In the genomic region with DNA sequence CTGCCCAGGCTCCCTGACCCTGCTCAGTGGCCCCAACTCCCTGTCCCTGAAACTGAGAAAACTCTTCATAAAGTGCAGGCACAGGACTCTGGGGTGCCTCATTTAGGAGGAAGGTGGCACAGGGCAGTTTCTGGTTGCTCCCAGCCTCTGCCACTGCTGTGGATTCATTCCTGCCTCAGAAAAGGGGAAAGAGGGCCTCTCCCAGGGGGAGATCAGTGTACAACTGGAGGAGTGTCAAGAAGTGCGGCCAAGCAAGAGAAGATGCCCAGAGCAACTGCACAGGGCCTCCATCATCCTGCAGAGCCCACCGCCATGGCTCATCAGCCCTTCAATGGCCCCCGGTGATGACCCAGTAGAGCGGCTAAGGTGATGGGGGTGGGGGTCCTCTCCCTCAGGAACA, we compare ENCODE assay signal across 13 cellular contexts.
DNase-seq lines count a peak whose midpoint lies in the region; ATAC-seq, FAIRE-seq and TF ChIP-seq lines count a peak whose summit lies in the region.
"Had no signal": no experiment of that assay in that cellular context is flagged by ENCODE, and none has a peak within 500 bp of the region (broad histone marks: within the 10 kb centered on the region; RNA-seq: fewer than 3 reads in every experiment).

No MANE protein-coding gene starts in this region.

- no peak overlapping the region for H3K4ac ChIP-seq in neuronal stem cell (ENCODE audit: low read length)

- H3K4me2 ChIP-seq in neuronal stem cell (ENCODE audit: insufficient read depth, low read length, poor library complexity, severe bottlenecking) = no peak overlapping the region
- H3K4me2 ChIP-seq: PC-9 had no signal

- H2BK5ac ChIP-seq in neuronal stem cell (ENCODE audit: low read length) = no peak overlapping the region

- TF ChIP-seq CTCF in natural killer cell (IDR thresholded peaks at IDR 0.05) = no peak
- no peak for TF ChIP-seq CTCF in progenitor cell of endocrine pancreas (IDR thresholded peaks at IDR 0.05; ENCODE audit: unreplicated experiment)

- H3K9me3 ChIP-seq in iPS-20b (ENCODE audit: insufficient read depth, low read depth, low read length) = no peaks in the 10 kb centered on the region
- H3K9me3 ChIP-seq in neuronal stem cell (replicated peaks in 1 of 2; ENCODE audit: control insufficient read depth in 2 of 2, insufficient read depth in 1 of 2, low read depth in 1 of 2, low read length in 2 of 2) = no peaks in the 10 kb centered on the region

- H3K4me3 ChIP-seq in iPS-20b (ENCODE audit: low read length) (no peak overlapping the region), neuronal stem cell (ENCODE audit: low read length in 2 of 2) (no peak overlapping the region)
- H3K4me3 ChIP-seq: GM23248, PC-9 had no signal

- no peak overlapping the region for H2BK15ac ChIP-seq in neuronal stem cell (ENCODE audit: low read length)

- H3K36me3 ChIP-seq in iPS-20b (ENCODE audit: insufficient read depth, low read depth, low read length) = no peaks in the 10 kb centered on the region
- no peaks in the 10 kb centered on the region for H3K36me3 ChIP-seq in neuronal stem cell (replicated peaks in 1 of 2; ENCODE audit: control insufficient read depth in 2 of 2, insufficient read depth in 2 of 2, low read length in 2 of 2)

- peaks cover 3 to 5% of the 10 kb centered on the region in 2 donors for H3K9me3 Mint-ChIP-seq in natural killer cell
- peaks cover 2% of the 10 kb centered on the region for H3K9me3 Mint-ChIP-seq in natural killer cell treated with Interleukin-12 subunit alpha and Interleukin-12 subunit beta and Interleukin-15 and Interleukin-18, amount 100 ng/mL, for 72 hours
- peaks cover under 1% of the 10 kb centered on the region for H3K9me3 Mint-ChIP-seq in progenitor cell of endocrine pancreas (ENCODE audit: low read depth)

- H3K79me1 ChIP-seq in neuronal stem cell (ENCODE audit: low read depth, low read length) = no peaks in the 10 kb centered on the region

- no peak overlapping the region for H2BK12ac ChIP-seq in neuronal stem cell (ENCODE audit: low read length)

- peak overlapping the region; percentile 5 to 43 for H3K27ac Mint-ChIP-seq in natural killer cell
- peak overlapping the region in 1 of 2 donors; percentile 83 for H3K27ac Mint-ChIP-seq in natural killer cell treated with Interleukin-12 subunit alpha and Interleukin-12 subunit beta and Interleukin-15 and Interleukin-18, amount 100 ng/mL, for 72 hours
- H3K27ac Mint-ChIP-seq in progenitor cell of endocrine pancreas = no peak overlapping the region

- H2AK5ac ChIP-seq in neuronal stem cell (ENCODE audit: low read depth, low read length) = no peak overlapping the region

- FAIRE-seq in GM12892 (lab: Jason Lieb, UNC) = no peak
- FAIRE-seq: GM18507, HTR-8/SVneo had no signal

- H3K4me1 ChIP-seq in iPS-20b (ENCODE audit: insufficient read depth, low read length) (peaks cover 10% of the 10 kb centered on the region; the same call in 1 of the 2 replicates), neuronal stem cell (ENCODE audit: control insufficient read depth in 2 of 2, insufficient read depth in 1 of 2, low read depth in 1 of 2, low read length in 2 of 2) (peaks cover 0 to 21% of the 10 kb centered on the region in 2 donors)

- H3K14ac ChIP-seq in neuronal stem cell (ENCODE audit: low read length) = peak overlapping the region; percentile 48

- H3K27ac ChIP-seq in iPS-20b (ENCODE audit: low read length) = no peak overlapping the region
- no peak overlapping the region for H3K27ac ChIP-seq in neuronal stem cell (replicated peaks; ENCODE audit: low read length)
- H3K27ac ChIP-seq: GM23248, PC-9 had no signal

- no peak for DNase-seq in natural killer cell
- DNase-seq in natural killer cell treated with Interleukin-12 subunit alpha and Interleukin-12 subunit beta and Interleukin-15 and Interleukin-18, amount 100 ng/mL, for 72 hours (ENCODE audit: low spot score) = no peak
- no peak for DNase-seq in neuronal stem cell (ENCODE audit: low spot score)
- no peak for DNase-seq in GM12892 (ENCODE audit: insufficient read length)
- no peak for DNase-seq in progenitor cell of endocrine pancreas (ENCODE audit: low spot score, unreplicated experiment)
- DNase-seq: CD4-positive, CD25-positive, alpha-beta regulatory T cell; GM23248; NCI-H1092; PC-9 had no signal

- no peak for TF ChIP-seq POLR2A in GM12892 (IDR thresholded peaks at IDR 0.05; ENCODE audit: low read depth, low read length)

- intact Hi-C loops in natural killer cell (cut with micrococcal nuclease) = no loop called here

- ATAC-seq in natural killer cell (no peak), HG03097 (IDR thresholded peaks at IDR 0.05; ENCODE audit: low FRiP score, unreplicated experiment) (no peak)
- no peak for ATAC-seq in natural killer cell treated with Interleukin-12 subunit alpha and Interleukin-12 subunit beta and Interleukin-15 and Interleukin-18, amount 100 ng/mL, for 72 hours

- H3K9ac ChIP-seq in iPS-20b (ENCODE audit: low read depth, low read length) = peak overlapping the region; percentile 29; the same call in 1 of the 2 replicates
- peak overlapping the region; percentile 21 for H3K9ac ChIP-seq in neuronal stem cell (ENCODE audit: low read depth, low read length, poor library complexity)
- H3K9ac ChIP-seq: GM23248 had no signal

- H3K27me3 Mint-ChIP-seq in natural killer cell (ENCODE audit: low read depth in 2 of 2) (peaks cover 0 to 8% of the 10 kb centered on the region in 2 donors), progenitor cell of endocrine pancreas (peaks cover 14% of the 10 kb centered on the region)
- H3K27me3 Mint-ChIP-seq in natural killer cell treated with Interleukin-12 subunit alpha and Interleukin-12 subunit beta and Interleukin-15 and Interleukin-18, amount 100 ng/mL, for 72 hours = no peaks in the 10 kb centered on the region

- H3K27me3 ChIP-seq in iPS-20b (ENCODE audit: insufficient read depth, low read length) (no peaks in the 10 kb centered on the region; the same call in 1 of the 2 replicates), neuronal stem cell (ENCODE audit: control insufficient read depth in 3 of 3, insufficient read depth in 3 of 3, low read depth in 1 of 3, low read length in 3 of 3) (no peaks in the 10 kb centered on the region)

- H3K36me3 Mint-ChIP-seq in natural killer cell (peaks cover 7% of the 10 kb centered on the region), progenitor cell of endocrine pancreas (ENCODE audit: insufficient read depth) (no peaks in the 10 kb centered on the region)
- peaks cover 7% of the 10 kb centered on the region for H3K36me3 Mint-ChIP-seq in natural killer cell treated with Interleukin-12 subunit alpha and Interleukin-12 subunit beta and Interleukin-15 and Interleukin-18, amount 100 ng/mL, for 72 hours
- H3K36me3 Mint-ChIP-seq: CD4-positive, CD25-positive, alpha-beta regulatory T cell had no signal

- no peak overlapping the region for H4K8ac ChIP-seq in neuronal stem cell (ENCODE audit: low read depth, low read length)

- H4K91ac ChIP-seq in neuronal stem cell (ENCODE audit: low read depth, low read length, poor library complexity) = no peak overlapping the region

- no peak overlapping the region for H2AFZ ChIP-seq in neuronal stem cell (ENCODE audit: low read length)
- H2AFZ ChIP-seq: GM23248, PC-9 had no signal

- H2BK120ac ChIP-seq in neuronal stem cell (ENCODE audit: low read depth, low read length) = no peak overlapping the region

- no CpG with 5 or more reads among the region's 4 CpGs for WGBS in neuronal stem cell (ENCODE audit: extremely low coverage in 2 of 2, insufficient read length in 2 of 2, insufficient replicate concordance in 1 of 2), 2 donors

- peaks cover 41 to 57% of the 10 kb centered on the region in 2 donors for H3K4me1 Mint-ChIP-seq in natural killer cell
- H3K4me1 Mint-ChIP-seq in natural killer cell treated with Interleukin-12 subunit alpha and Interleukin-12 subunit beta and Interleukin-15 and Interleukin-18, amount 100 ng/mL, for 72 hours (ENCODE audit: low read depth in 2 of 2) = peaks cover 29 to 40% of the 10 kb centered on the region in 2 donors
- no peaks in the 10 kb centered on the region for H3K4me1 Mint-ChIP-seq in progenitor cell of endocrine pancreas (ENCODE audit: low read depth)

- H3K23ac ChIP-seq in neuronal stem cell (ENCODE audit: low read depth, low read length, poor library complexity) = no peak overlapping the region

- H3K4me3 Mint-ChIP-seq in natural killer cell (no peak overlapping the region), progenitor cell of endocrine pancreas (ENCODE audit: low read depth) (no peak overlapping the region)
- H3K4me3 Mint-ChIP-seq in natural killer cell treated with Interleukin-12 subunit alpha and Interleukin-12 subunit beta and Interleukin-15 and Interleukin-18, amount 100 ng/mL, for 72 hours = no peak overlapping the region
- H3K4me3 Mint-ChIP-seq: CD4-positive, CD25-positive, alpha-beta regulatory T cell had no signal

- peak overlapping the region; percentile 33 for H3K18ac ChIP-seq in neuronal stem cell (ENCODE audit: low read length)
